Comparison of ENCODE assay signal across 17 cellular contexts in genomic region chrX:109624641-109625311, GRCh38. TPM values are rescaled to one million over a fixed set of nuclear protein-coding genes. Genes with fewer than 3 reads are reported as not detected.
DNase-seq lines count a peak whose midpoint lies in the region; ATAC-seq and TF ChIP-seq lines count a peak whose summit lies in the region.
"Had no signal": no experiment of that assay in that cellular context is flagged by ENCODE, and none has a peak within 500 bp of the region (broad histone marks: within the 10 kb centered on the region; RNA-seq: fewer than 3 reads in every experiment).

TSS of gene KCNE5 (minus strand) at chrX:109625172. CDS start at chrX:109625020, 152 bp downstream.

- H3K9me2 ChIP-seq in GM23248 (ENCODE audit: insufficient read depth), result no peaks in the 10 kb centered on the region

- no peaks in the 10 kb centered on the region for H3K27me3 ChIP-seq in GM23248 (replicated peaks; ENCODE audit: insufficient read depth)
- no peaks in the 10 kb centered on the region for H3K27me3 ChIP-seq in brain microvascular endothelial cell (replicated peaks)
- peaks cover 5% of the 10 kb centered on the region for H3K27me3 ChIP-seq in adrenal gland
- H3K27me3 ChIP-seq: MG63, SJCRH30 had no signal

- DNase-seq in GM23248 (peak; percentile 5), brain microvascular endothelial cell (no peak), retina (peak; percentile 66), adrenal gland (no peak), T-cell (no peak)
- DNase-seq in activated CD8-positive, alpha-beta T cell treated with anti-CD3 and anti-CD28 coated beads for 36 hours, result no peak
- DNase-seq: activated naive CD4-positive, alpha-beta T cell treated with Interleukin-2 at 50 U/mL for 16 hours; effector CD4-positive, alpha-beta T cell; MG63; NCI-H510A; SJCRH30; stimulated activated CD4-positive, alpha-beta T cell treated with anti-CD3 and anti-CD28 coated beads, Interleukin-4, amount 100 ng/mL, for 1 hour had no signal

- H2AFZ ChIP-seq in GM23248, result no peak within 1 kb of the TSS

- H3K9ac ChIP-seq in GM23248, result no peak within 1 kb of the TSS

- no peaks in the 10 kb centered on the region for H3K36me3 Mint-ChIP-seq in T-cell
- no peaks in the 10 kb centered on the region for H3K36me3 Mint-ChIP-seq in activated CD8-positive, alpha-beta T cell treated with anti-CD3 and anti-CD28 coated beads for 36 hours (ENCODE audit: low read depth)
- H3K36me3 Mint-ChIP-seq: natural killer cell treated with Interleukin-12 subunit alpha and Interleukin-12 subunit beta and Interleukin-15 and Interleukin-18, amount 100 ng/mL, for 72 hours had no signal

- no peak within 1 kb of the TSS for H3K27ac Mint-ChIP-seq in T-cell
- no peak within 1 kb of the TSS for H3K27ac Mint-ChIP-seq in activated CD8-positive, alpha-beta T cell treated with anti-CD3 and anti-CD28 coated beads for 36 hours
- H3K27ac Mint-ChIP-seq: natural killer cell treated with Interleukin-12 subunit alpha and Interleukin-12 subunit beta and Interleukin-15 and Interleukin-18, amount 100 ng/mL, for 72 hours had no signal

- TF ChIP-seq CTCF in brain microvascular endothelial cell (IDR thresholded peaks at IDR 0.05; ENCODE audit: low read depth, low read length, missing control alignments) (no peak), adrenal gland (IDR thresholded peaks at IDR 0.05) (no peak)
- TF ChIP-seq CTCF in activated CD8-positive, alpha-beta T cell treated with anti-CD3 and anti-CD28 coated beads for 36 hours (IDR thresholded peaks at IDR 0.05), result no peak

- POLR2A ChIA-PET in T-cell (lab: Charles Lee), result no interaction called here
- POLR2A ChIA-PET in activated CD8-positive, alpha-beta T cell treated with anti-CD3 and anti-CD28 coated beads for 36 hours (lab: Charles Lee), result no interaction called here

- H3K36me3 ChIP-seq in GM23248 (ENCODE audit: low read depth), result no peaks in the 10 kb centered on the region
- no peaks in the 10 kb centered on the region for H3K36me3 ChIP-seq in brain microvascular endothelial cell (replicated peaks)
- no peaks in the 10 kb centered on the region for H3K36me3 ChIP-seq in adrenal gland (replicated peaks in 1 of 2)
- H3K36me3 ChIP-seq: MG63, SJCRH30 had no signal

- in situ Hi-C loops in GM23248 (cut with MboI) (no loop called here), brain microvascular endothelial cell (cut with HindIII; ENCODE audit: low pct_ligation_motif_present, low sequenced_read_pairs) (no loop called here)

- H3F3A ChIP-seq in GM23248 (ENCODE audit: insufficient read depth), result no peaks in the 10 kb centered on the region

- ATAC-seq in HG03196 (IDR thresholded peaks at IDR 0.05; ENCODE audit: unreplicated experiment) (no peak), T-cell (replicated peaks in 1 of 4) (no peak)
- ATAC-seq in activated CD8-positive, alpha-beta T cell treated with anti-CD3 and anti-CD28 coated beads for 36 hours, result no peak
- ATAC-seq: activated CD4-positive, CD25-positive, alpha-beta regulatory T cell treated with anti-CD3 and anti-CD28 coated beads, Interleukin-2, amount 50 U/mL, for 24 hours had no signal

- H3K4me1 ChIP-seq in GM23248 (ENCODE audit: insufficient read depth) (no peaks in the 10 kb centered on the region), adrenal gland (replicated peaks in 1 of 2) (no peaks in the 10 kb centered on the region)
- H3K4me1 ChIP-seq: SJCRH30 had no signal

- intact Hi-C loops in adrenal gland (cut with DNase I), result no loop called here
- intact Hi-C loops in activated CD8-positive, alpha-beta T cell treated with anti-CD3 and anti-CD28 coated beads for 36 hours (cut with micrococcal nuclease), result no loop called here

- no peak within 1 kb of the TSS for H3K4me3 ChIP-seq in GM23248
- H3K4me3 ChIP-seq in brain microvascular endothelial cell (ENCODE audit: low read depth, low read length), result peak within 1 kb of the TSS; percentile 22
- peak within 1 kb of the TSS; percentile 31; the same call in 1 of the 2 replicates for H3K4me3 ChIP-seq in iPS-18c (ENCODE audit: insufficient read depth, low read depth, low read length)
- H3K4me3 ChIP-seq in adrenal gland, result peak within 1 kb of the TSS in 1 of 4 donors; percentile 17
- H3K4me3 ChIP-seq: MG63, SJCRH30 had no signal

- H3K4me3 Mint-ChIP-seq in T-cell, result no peak within 1 kb of the TSS
- no peak within 1 kb of the TSS for H3K4me3 Mint-ChIP-seq in activated CD8-positive, alpha-beta T cell treated with anti-CD3 and anti-CD28 coated beads for 36 hours
- H3K4me3 Mint-ChIP-seq: natural killer cell treated with Interleukin-12 subunit alpha and Interleukin-12 subunit beta and Interleukin-15 and Interleukin-18, amount 100 ng/mL, for 72 hours had no signal

- no peaks in the 10 kb centered on the region for H3K79me2 ChIP-seq in GM23248 (ENCODE audit: insufficient read depth)

- H4K20me1 ChIP-seq in GM23248 (ENCODE audit: insufficient read depth), result no peaks in the 10 kb centered on the region

- H3K27me3 Mint-ChIP-seq in T-cell, result peaks cover 0 to 15% of the 10 kb centered on the region in 2 donors
- no peaks in the 10 kb centered on the region for H3K27me3 Mint-ChIP-seq in activated CD8-positive, alpha-beta T cell treated with anti-CD3 and anti-CD28 coated beads for 36 hours

- WGBS in GM23248 (ENCODE audit: low coverage in 1 of 2, low lambda C conversion rate in 2 of 2, missing lambda C conversion rate in 2 of 2), 2 experiments, result 19 to 57% methylated on average over 20 to 27 of the region's 67 CpGs
- 32 to 64% (median 40%) methylated on average over 36 to 67 of the region's 67 CpGs; no CpG with 5 or more reads in 1 of the 4 donors for WGBS in adrenal gland, 4 donors

- no peaks in the 10 kb centered on the region for H3K9me3 ChIP-seq in GM23248 (ENCODE audit: low read depth)
- no peaks in the 10 kb centered on the region for H3K9me3 ChIP-seq in iPS-18c (ENCODE audit: control insufficient read depth, insufficient read depth, low read length)
- H3K9me3 ChIP-seq in adrenal gland (replicated peaks in 1 of 3), result no peaks in the 10 kb centered on the region
- H3K9me3 ChIP-seq: MG63, SJCRH30 had no signal

- H3K4me1 Mint-ChIP-seq in T-cell, result no peaks in the 10 kb centered on the region
- peaks cover 4% of the 10 kb centered on the region for H3K4me1 Mint-ChIP-seq in activated CD8-positive, alpha-beta T cell treated with anti-CD3 and anti-CD28 coated beads for 36 hours (ENCODE audit: low read depth)

- CTCF ChIA-PET in T-cell (lab: Charles Lee), result no interaction called here
- CTCF ChIA-PET in activated CD8-positive, alpha-beta T cell treated with anti-CD3 and anti-CD28 coated beads for 36 hours (lab: Charles Lee), result no interaction called here

- no peak within 1 kb of the TSS for H3K27ac ChIP-seq in GM23248
- no peak within 1 kb of the TSS for H3K27ac ChIP-seq in brain microvascular endothelial cell
- H3K27ac ChIP-seq in adrenal gland, result no peak within 1 kb of the TSS
- H3K27ac ChIP-seq: C4-2B, SJCRH30 had no signal

- no peaks in the 10 kb centered on the region for H3K9me3 Mint-ChIP-seq in T-cell
- no peaks in the 10 kb centered on the region for H3K9me3 Mint-ChIP-seq in activated CD8-positive, alpha-beta T cell treated with anti-CD3 and anti-CD28 coated beads for 36 hours
- H3K9me3 Mint-ChIP-seq: natural killer cell treated with Interleukin-12 subunit alpha and Interleukin-12 subunit beta and Interleukin-15 and Interleukin-18, amount 100 ng/mL, for 72 hours had no signal

- no peak for TF ChIP-seq POLR2A in adrenal gland (IDR thresholded peaks at IDR 0.05)

- H3K4me2 ChIP-seq in GM23248 (ENCODE audit: unreplicated experiment), result no peak within 1 kb of the TSS

RNA-seq across cellular contexts. Expression of gene KCNE5, which starts in this region (rescaled TPM):
- 1.5 TPM in 1 of 2 replicates, not detected in the other for total RNA-seq in GM23248 (2014; rRNA removed; shearing (Covaris generic))
- 0.13 TPM in 1 of 2 replicates, not detected in the other for polyA plus RNA-seq in GM23248 (2016; fragmentation: Nextera tagmentation; extraction: Ambion mirVana)
- 1 to 10 TPM in 1 of 8 donors, under 1 TPM in 5, not detected in 2; 0.57 to 2.0 (median 0.78) TPM for total RNA-seq in adrenal gland
- polyA plus RNA-seq in adrenal gland, result 1 to 10 TPM in 1 of 3 donors, under 1 TPM in 1, not detected in 1; 0.54 to 1.4 TPM
- under 1 TPM in 1 of 5 donors, not detected in 4; 0.23 TPM for total RNA-seq in T-cell
- under 1 TPM; 0.29 to 0.34 TPM for total RNA-seq in activated CD8-positive, alpha-beta T cell treated with anti-CD3 and anti-CD28 coated beads for 36 hours

Comparison
In these comparisons a context has a peak if more than half of its experiments do, and no peak if none do; other contexts are left out.
1. DNase-seq: peak in GM23248 (single experiment) and retina (single experiment); none in brain microvascular endothelial cell (single experiment), adrenal gland (0 of 7), T-cell (0 of 34) and activated CD8-positive, alpha-beta T cell treated with anti-CD3 and anti-CD28 coated beads for 36 hours (single experiment).